ENCODE assay signal across 14 cellular contexts in genomic region chr5:160749026-160749425, GRCh38.
A peak's percentile ranks its signal among the peaks of the same experiment; 100 is the strongest.
DNase-seq lines count a peak whose midpoint lies in the region; TF ChIP-seq lines count a peak whose summit lies in the region.
"Had no signal": no experiment of that assay in that cellular context is flagged by ENCODE, and none has a peak within 500 bp of the region (broad histone marks: within the 10 kb centered on the region; RNA-seq: fewer than 3 reads in every experiment).

No MANE protein-coding gene starts in this region.

- H3K4me3 Mint-ChIP-seq in MCF 10A (ENCODE audit: unreplicated experiment): no peak overlapping the region
- H3K4me3 Mint-ChIP-seq: CD8-positive, alpha-beta memory T cell; H9 had no signal

- no peaks in the 10 kb centered on the region for H3K9me3 Mint-ChIP-seq in MCF 10A (ENCODE audit: unreplicated experiment)
- H3K9me3 Mint-ChIP-seq: H9 had no signal

- no peak overlapping the region for H2BK15ac ChIP-seq in mesendoderm (replicated peaks; ENCODE audit: low read depth)

- TF ChIP-seq CTCF in KMS-11 (conservative IDR thresholded peaks at IDR 0.05; ENCODE audit: low read depth, low read length) (no peak), MCF 10A (IDR thresholded peaks at IDR 0.05; ENCODE audit: unreplicated experiment) (no peak), Peyer's patch (IDR thresholded peaks at IDR 0.05) (no peak)

- CTCF ChIA-PET in MCF 10A (lab: Yijun Ruan, JAX): no interaction called here

- H3K79me2 ChIP-seq in KMS-11 (ENCODE audit: insufficient read depth, low read depth) (no peaks in the 10 kb centered on the region), mesendoderm (ENCODE audit: control insufficient read depth, insufficient read depth, low read length) (no peaks in the 10 kb centered on the region)

- H2AK5ac ChIP-seq in mesendoderm (ENCODE audit: low read length): no peak overlapping the region

- H3K18ac ChIP-seq in mesendoderm (ENCODE audit: low read length): no peak overlapping the region

- H3K9ac ChIP-seq in KMS-11: peak overlapping the region; percentile 4; the same call in 1 of the 2 replicates
- H3K9ac ChIP-seq in mucosa of rectum (ENCODE audit: low read depth in 1 of 2, low read length in 2 of 2): no peak overlapping the region
- no peak overlapping the region for H3K9ac ChIP-seq in mesendoderm (ENCODE audit: low read length)

- no peak overlapping the region for H2BK5ac ChIP-seq in mesendoderm (ENCODE audit: low read length)

- no peak overlapping the region for H2AFZ ChIP-seq in KMS-11 (ENCODE audit: low read depth)

- TF ChIP-seq POLR2A in Peyer's patch (IDR thresholded peaks at IDR 0.05): no peak

- H3K27ac Mint-ChIP-seq in MCF 10A (ENCODE audit: low read depth, unreplicated experiment): no peak overlapping the region
- H3K27ac Mint-ChIP-seq: CD8-positive, alpha-beta memory T cell; H9 had no signal

- no peak overlapping the region for H4K5ac ChIP-seq in mesendoderm (ENCODE audit: low read length)

- no peak overlapping the region for H4K8ac ChIP-seq in mesendoderm (ENCODE audit: low read depth, low read length)

- no peak overlapping the region for H3K4ac ChIP-seq in mesendoderm (ENCODE audit: low read depth, low read length)

- H3K4me3 ChIP-seq in KMS-11 (IDR thresholded peaks at IDR 0.05; ENCODE audit: insufficient read depth, low read depth, low read length) (no peak overlapping the region), mucosa of rectum (ENCODE audit: low read length in 2 of 2) (no peak overlapping the region), mesendoderm (ENCODE audit: low read length) (no peak overlapping the region), Peyer's patch (no peak overlapping the region)
- H3K4me3 ChIP-seq: A549 had no signal

- H3K9me3 ChIP-seq in mucosa of rectum (ENCODE audit: control insufficient read depth in 2 of 2, low read length in 2 of 2) (no peaks in the 10 kb centered on the region), Peyer's patch (no peaks in the 10 kb centered on the region)
- H3K9me3 ChIP-seq: A549, BE2C, Caco-2 had no signal

- no peak overlapping the region for H3K23ac ChIP-seq in mesendoderm (ENCODE audit: low read length)

- H3K27ac ChIP-seq in KMS-11 (peak overlapping the region; percentile 94), cingulate gyrus (ENCODE audit: low read depth, low read length) (peak overlapping the region; percentile 42), mucosa of rectum (ENCODE audit: low read depth in 2 of 2, low read length in 2 of 2) (peak overlapping the region; percentile 72 to 84), mesendoderm (ENCODE audit: low read depth, low read length) (no peak overlapping the region), Peyer's patch (no peak overlapping the region)
- H3K27ac ChIP-seq: A549 had no signal

- no peak overlapping the region for H2BK120ac ChIP-seq in mesendoderm (ENCODE audit: low read depth, low read length)

- no peak overlapping the region for H3K56ac ChIP-seq in mesendoderm (ENCODE audit: low read length)

- no peaks in the 10 kb centered on the region for H3K36me3 ChIP-seq in KMS-11 (ENCODE audit: insufficient read depth)
- H3K36me3 ChIP-seq in mucosa of rectum (ENCODE audit: control insufficient read depth in 2 of 2, insufficient read depth in 2 of 2, low read length in 2 of 2): no peaks in the 10 kb centered on the region
- H3K36me3 ChIP-seq in mesendoderm (ENCODE audit: control insufficient read depth, insufficient read depth, low read length): no peaks in the 10 kb centered on the region
- H3K36me3 ChIP-seq in Peyer's patch: no peaks in the 10 kb centered on the region
- H3K36me3 ChIP-seq: BE2C had no signal

- no peaks in the 10 kb centered on the region for H3K27me3 Mint-ChIP-seq in MCF 10A (ENCODE audit: insufficient read depth, unreplicated experiment)

- intact Hi-C loops in MCF 10A (cut with micrococcal nuclease): no loop called here

- BruUV-seq in MCF 10A (replicated peaks; lab: Mats Ljungman, UMichigan): no TSS peak

- POLR2A ChIA-PET in MCF 10A (lab: Yijun Ruan, JAX): no interaction called here

- H3K79me1 ChIP-seq in mesendoderm (ENCODE audit: low read length): no peaks in the 10 kb centered on the region

- no peaks in the 10 kb centered on the region for H3K36me3 Mint-ChIP-seq in MCF 10A (ENCODE audit: insufficient read depth, unreplicated experiment)
- H3K36me3 Mint-ChIP-seq: CD8-positive, alpha-beta memory T cell had no signal

- H3K4me1 ChIP-seq in KMS-11 (ENCODE audit: low read depth, poor library complexity, severe bottlenecking) (peaks cover 84% of the 10 kb centered on the region), mucosa of rectum (ENCODE audit: control insufficient read depth in 2 of 2, insufficient read depth in 2 of 2, low read length in 2 of 2) (peaks cover 9 to 23% of the 10 kb centered on the region in 2 donors), mesendoderm (ENCODE audit: control insufficient read depth, low read depth, low read length) (peaks cover 7% of the 10 kb centered on the region), Peyer's patch (no peaks in the 10 kb centered on the region)
- H3K4me1 ChIP-seq: A549, BE2C, Caco-2 had no signal

- H3K4me2 ChIP-seq in KMS-11 (peak overlapping the region; percentile 68), mesendoderm (ENCODE audit: low read length) (no peak overlapping the region)
- H3K4me2 ChIP-seq: A549 had no signal

- H3K27me3 ChIP-seq in KMS-11 (ENCODE audit: insufficient read depth, low read depth) (no peaks in the 10 kb centered on the region), mucosa of rectum (ENCODE audit: control insufficient read depth in 2 of 2, insufficient read depth in 2 of 2, low read length in 2 of 2) (no peaks in the 10 kb centered on the region), mesendoderm (ENCODE audit: insufficient read depth, low read length, poor library complexity) (no peaks in the 10 kb centered on the region), Peyer's patch (no peaks in the 10 kb centered on the region)
- H3K27me3 ChIP-seq: BE2C had no signal

- WGBS in mesendoderm (ENCODE audit: extremely low coverage, insufficient coverage, low lambda C conversion rate): no CpG with 5 or more reads among the region's 3 CpGs

- no peaks in the 10 kb centered on the region for H3K4me1 Mint-ChIP-seq in MCF 10A (ENCODE audit: insufficient read depth, unreplicated experiment)
- H3K4me1 Mint-ChIP-seq: CD8-positive, alpha-beta memory T cell had no signal

- DNase-seq in mesendoderm (no peak), MCF 10A (ENCODE audit: unreplicated experiment) (no peak), Peyer's patch (no peak), HuH-7.5 (ENCODE audit: low spot score) (no peak)
- DNase-seq: BE2C; Caco-2; CD8-positive, alpha-beta memory T cell; GF-D8; GOT3; H9 had no signal

- H4K20me1 ChIP-seq in KMS-11 (ENCODE audit: insufficient read depth): no peaks in the 10 kb centered on the region

Comparison
In these comparisons a context has a peak if more than half of its experiments do, and no peak if none do; other contexts are left out.
1. H3K27ac ChIP-seq: peak in KMS-11 (single experiment), cingulate gyrus (single experiment) and mucosa of rectum (2 of 2); none in mesendoderm (single experiment) and Peyer's patch (0 of 4).